ENCODE assay signal across 8 cellular contexts in the genomic region with DNA sequence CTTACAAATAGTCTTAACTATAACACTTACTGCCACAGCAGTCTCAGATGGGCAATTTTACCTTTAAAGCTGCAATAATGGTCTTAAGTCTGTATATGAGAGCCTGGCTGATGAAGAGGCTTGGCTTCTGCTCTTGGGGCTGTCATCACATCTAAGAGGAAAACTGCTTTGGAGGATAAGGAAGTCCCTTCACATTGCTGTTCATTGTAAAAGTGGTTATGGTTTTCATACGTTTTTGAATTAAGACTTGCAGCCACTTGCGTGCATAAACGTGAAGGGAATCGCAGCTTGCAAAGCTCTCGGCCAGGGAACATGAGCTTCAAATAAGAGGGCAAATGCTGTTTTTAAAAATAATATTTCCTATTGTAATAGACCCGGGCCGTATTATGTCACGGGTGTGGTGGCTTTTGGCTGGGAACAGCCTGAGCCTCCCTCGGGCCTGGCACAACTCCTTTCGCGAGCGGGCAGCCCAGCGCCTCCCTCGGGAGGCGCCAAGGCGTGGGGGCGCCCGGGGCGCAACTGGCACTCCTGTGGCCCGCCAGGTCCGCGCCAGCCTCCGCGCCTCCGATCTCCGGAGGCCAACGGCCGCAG. TPM values are rescaled to one million over a fixed set of nuclear protein-coding genes. Genes with fewer than 3 reads are reported as not detected.
DNase-seq lines count a peak whose midpoint lies in the region; ATAC-seq and TF ChIP-seq lines count a peak whose summit lies in the region.

No MANE protein-coding gene starts in this region.

- no peak overlapping the region for H3K27ac ChIP-seq in KMS-11
- peak overlapping the region in 45 of 59 donors; percentile 2 to 87 (median 58) for H3K27ac ChIP-seq in dorsolateral prefrontal cortex
- no peak overlapping the region for H3K27ac ChIP-seq in mesendoderm (ENCODE audit: low read depth, low read length)

- no peak for ATAC-seq in HG03108 (IDR thresholded peaks at IDR 0.05; ENCODE audit: unreplicated experiment)

- no peak overlapping the region for H2BK5ac ChIP-seq in mesendoderm (ENCODE audit: low read length)

- H3K27me3 ChIP-seq in KMS-11 (ENCODE audit: insufficient read depth, low read depth) = no peaks in the 10 kb centered on the region
- H3K27me3 ChIP-seq in dorsolateral prefrontal cortex = no peaks in the 10 kb centered on the region
- peaks cover 21% of the 10 kb centered on the region for H3K27me3 ChIP-seq in mesendoderm (ENCODE audit: insufficient read depth, low read length, poor library complexity)

- H3K36me3 ChIP-seq in KMS-11 (ENCODE audit: insufficient read depth) (no peaks in the 10 kb centered on the region), mesendoderm (ENCODE audit: control insufficient read depth, insufficient read depth, low read length) (no peaks in the 10 kb centered on the region)

- no peaks in the 10 kb centered on the region for H3K79me1 ChIP-seq in mesendoderm (ENCODE audit: low read length)

- H3K4me3 ChIP-seq in GM08714 (ENCODE audit: low read length) (peak overlapping the region; percentile 69), KMS-11 (IDR thresholded peaks at IDR 0.05; ENCODE audit: insufficient read depth, low read depth, low read length) (no peak overlapping the region), dorsolateral prefrontal cortex (peak overlapping the region; percentile 50 to 87 (median 72)), mesendoderm (ENCODE audit: low read length) (no peak overlapping the region)

- no peaks in the 10 kb centered on the region for H3K79me2 ChIP-seq in KMS-11 (ENCODE audit: insufficient read depth, low read depth)
- H3K79me2 ChIP-seq in mesendoderm (ENCODE audit: control insufficient read depth, insufficient read depth, low read length) = no peaks in the 10 kb centered on the region

- H3K4me2 ChIP-seq in KMS-11 (peak overlapping the region; percentile 49), mesendoderm (ENCODE audit: low read length) (peak overlapping the region; percentile 32)

- no peak overlapping the region for H2AK5ac ChIP-seq in mesendoderm (ENCODE audit: low read length)

- H3K18ac ChIP-seq in mesendoderm (ENCODE audit: low read length) = peak overlapping the region; percentile 91

- H3K4ac ChIP-seq in mesendoderm (ENCODE audit: low read depth, low read length) = no peak overlapping the region

- WGBS in mesendoderm (ENCODE audit: extremely low coverage, insufficient coverage, low lambda C conversion rate) = no CpG with 5 or more reads among the region's 28 CpGs

- no peak overlapping the region for H2BK15ac ChIP-seq in mesendoderm (replicated peaks; ENCODE audit: low read depth)

- H4K8ac ChIP-seq in mesendoderm (ENCODE audit: low read depth, low read length) = no peak overlapping the region

- peak overlapping the region; percentile 82 for H2AFZ ChIP-seq in KMS-11 (ENCODE audit: low read depth)

- DNase-seq in dorsolateral prefrontal cortex = peak in 1 of 10 donors; percentile 27
- DNase-seq in mesendoderm = peak; percentile 2
- DNase-seq in occipital lobe (lab: John Stamatoyannopoulos, UW) = no peak
- no peak for DNase-seq in SHP77 treated with DMSO at 0.1 percent for 48 hours (lab: John Stamatoyannopoulos, UW)
- no peak for DNase-seq in NCI-H510A treated with DMSO at 0.1 percent for 48 hours (lab: John Stamatoyannopoulos, UW)

- peak overlapping the region; percentile 65 for H3K56ac ChIP-seq in mesendoderm (ENCODE audit: low read length)

- H4K5ac ChIP-seq in mesendoderm (ENCODE audit: low read length) = no peak overlapping the region

- no peaks in the 10 kb centered on the region for H4K20me1 ChIP-seq in KMS-11 (ENCODE audit: insufficient read depth)

- H3K4me1 ChIP-seq in KMS-11 (ENCODE audit: low read depth, poor library complexity, severe bottlenecking) (peaks cover 6% of the 10 kb centered on the region), mesendoderm (ENCODE audit: control insufficient read depth, low read depth, low read length) (no peaks in the 10 kb centered on the region)

- H3K23ac ChIP-seq in mesendoderm (ENCODE audit: low read length) = no peak overlapping the region

- H2BK120ac ChIP-seq in mesendoderm (ENCODE audit: low read depth, low read length) = no peak overlapping the region

- intact Hi-C loops in dorsolateral prefrontal cortex (cut with DNase I) = no loop called here

- TF ChIP-seq CTCF in KMS-11 (conservative IDR thresholded peaks at IDR 0.05; ENCODE audit: low read depth, low read length) (no peak), dorsolateral prefrontal cortex (IDR thresholded peaks at IDR 0.05 in 54 of 56, conservative IDR thresholded peaks at IDR 0.05 in 2 of 56; ENCODE audit: low read depth in 1 of 56, partially characterized antibody in 56 of 56) (peak in 1 of 56 donors; percentile 6)

- peak overlapping the region; percentile 52; the same call in 1 of the 2 replicates for H3K9ac ChIP-seq in KMS-11
- H3K9ac ChIP-seq in mesendoderm (ENCODE audit: low read length) = peak overlapping the region; percentile 35

RNA-seq across cellular contexts. Expression of gene ARHGEF28, which starts 0.6 kb away (rescaled TPM):
- total RNA-seq in dorsolateral prefrontal cortex (10 to 100 TPM in 117 of 120 experiments, 1 to 10 TPM in 3; 8.0 to 28.4 (median 18.0) TPM), occipital lobe (6.7 TPM)
- 0.06 TPM for polyA plus RNA-seq in mesendoderm (2013, experiment 1 of 2)
- 0.04 TPM for polyA plus RNA-seq in mesendoderm (2013, experiment 2 of 2)

RNA-seq across cellular contexts. Expression of gene UTP15, which starts 59.9 kb away (rescaled TPM):
- 10 to 100 TPM; 11.8 to 28.0 (median 18.2) TPM for total RNA-seq in dorsolateral prefrontal cortex
- polyA plus RNA-seq in mesendoderm (2013, experiment 1 of 2) = 25.0 TPM
- 22.6 TPM for polyA plus RNA-seq in mesendoderm (2013, experiment 2 of 2)
- total RNA-seq in occipital lobe = 33.7 TPM

RNA-seq across cellular contexts. Expression of gene ANKRA2, which starts 60.0 kb away (rescaled TPM):
- total RNA-seq in dorsolateral prefrontal cortex = 10 to 100 TPM; 11.5 to 36.8 (median 22.4) TPM
- 6.5 TPM for polyA plus RNA-seq in mesendoderm (2013, experiment 1 of 2)
- 6.6 TPM for polyA plus RNA-seq in mesendoderm (2013, experiment 2 of 2)
- 56.1 TPM for total RNA-seq in occipital lobe

Comparison
In these comparisons a context has a peak if more than half of its experiments do, and no peak if none do; other contexts are left out.
1. H3K4me3 ChIP-seq: peak in GM08714 (single experiment) and dorsolateral prefrontal cortex (59 of 59); none in KMS-11 (single experiment) and mesendoderm (single experiment).
2. H3K27ac ChIP-seq: peak in dorsolateral prefrontal cortex (45 of 59); none in KMS-11 (single experiment) and mesendoderm (single experiment).